In genomic region chr17:78253946-78254672, GRCh38 we compare ENCODE assay signal across 1 cellular context.
A peak's percentile ranks its signal among the peaks of the same experiment; 100 is the strongest.
TF ChIP-seq lines count a peak whose summit lies in the region.

No MANE protein-coding gene starts in this region.

TF ChIP-seq in HepG2, 621 proteins besides CTCF, POLR2A, EP300 and RAD21 (continued from another document and continues in another):
- no peak for TF ChIP-seq KIAA2018 (CRISPR knock-in tag; IDR thresholded peaks at IDR 0.05; ENCODE audit: borderline replicate concordance)
- TF ChIP-seq GABPB1 (CRISPR knock-in tag; IDR thresholded peaks at IDR 0.05), result peak; percentile 93
- TF ChIP-seq ARID5B (CRISPR knock-in tag; IDR thresholded peaks at IDR 0.05), result peak; percentile 49; the same call in 1 of the 2 replicates
- peak; percentile 94 for TF ChIP-seq ARNT2 (CRISPR knock-in tag; IDR thresholded peaks at IDR 0.05; ENCODE audit: low read depth)
- TF ChIP-seq RFX1 (IDR thresholded peaks at IDR 0.05), result no peak
- TF ChIP-seq ZNF775 (CRISPR knock-in tag; IDR thresholded peaks at IDR 0.05; ENCODE audit: borderline replicate concordance), result no peak
- TF ChIP-seq SMC3 (IDR thresholded peaks at IDR 0.05; ENCODE audit: low read length), result no peak
- TF ChIP-seq GZF1 (CRISPR knock-in tag; IDR thresholded peaks at IDR 0.05), result no peak
- TF ChIP-seq CREM (IDR thresholded peaks at IDR 0.05), result peak; percentile 89
- no peak for TF ChIP-seq CREM (CRISPR knock-in tag; IDR thresholded peaks at IDR 0.05)
- peak; percentile 78 for TF ChIP-seq BRF2 (CRISPR knock-in tag; IDR thresholded peaks at IDR 0.05)
- peak; percentile 79; the same call in 1 of the 2 replicates for TF ChIP-seq KMT2A (CRISPR knock-in tag; IDR thresholded peaks at IDR 0.05)
- TF ChIP-seq HNF1B (CRISPR knock-in tag; IDR thresholded peaks at IDR 0.05), result peak; percentile 87
- peak; percentile 97 for TF ChIP-seq BRCA1 (CRISPR knock-in tag; IDR thresholded peaks at IDR 0.05)
- TF ChIP-seq BCL6 (CRISPR knock-in tag; IDR thresholded peaks at IDR 0.05), result peak; percentile 89
- no peak for TF ChIP-seq PBX2 (CRISPR knock-in tag; IDR thresholded peaks at IDR 0.05)
- no peak for TF ChIP-seq ZNF496 (CRISPR knock-in tag; IDR thresholded peaks at IDR 0.05; ENCODE audit: insufficient replicate concordance)
- TF ChIP-seq ZNF230 (CRISPR knock-in tag; IDR thresholded peaks at IDR 0.05), result peak; percentile 71; the same call in 1 of the 2 replicates
- TF ChIP-seq RBM22 (optimal IDR thresholded peaks at IDR 0.05; ENCODE audit: low read length), result no peak
- no peak for TF ChIP-seq CSRNP2 (CRISPR knock-in tag; conservative IDR thresholded peaks at IDR 0.05; ENCODE audit: low read depth)
- no peak for TF ChIP-seq MATR3 (CRISPR knock-in tag; IDR thresholded peaks at IDR 0.05)
- no peak for TF ChIP-seq MBD4 (IDR thresholded peaks at IDR 0.05; ENCODE audit: borderline replicate concordance, low read length)
- peak; percentile 73; the same call in 1 of the 2 replicates for TF ChIP-seq RXRA (CRISPR knock-in tag; IDR thresholded peaks at IDR 0.05)
- no peak for TF ChIP-seq POLR2AphosphoS2 (IDR thresholded peaks at IDR 0.05; ENCODE audit: low read depth, low read length)
- no peak for TF ChIP-seq ZSCAN9 (CRISPR knock-in tag; IDR thresholded peaks at IDR 0.05; ENCODE audit: borderline replicate concordance)
- peak; percentile 87 for TF ChIP-seq ZHX2 (IDR thresholded peaks at IDR 0.05; ENCODE audit: low read depth)
- TF ChIP-seq ZHX2 (CRISPR knock-in tag; IDR thresholded peaks at IDR 0.05; ENCODE audit: borderline replicate concordance), result 0 out of 2 replicates have a peak, but pooled peaks have one; percentile 29
- TF ChIP-seq ZBTB21 (CRISPR knock-in tag; IDR thresholded peaks at IDR 0.05), result no peak
- no peak for TF ChIP-seq MLLT10 (CRISPR knock-in tag; IDR thresholded peaks at IDR 0.05)
- peak; percentile 94 for TF ChIP-seq MAX (IDR thresholded peaks at IDR 0.05)
- peak; percentile 95 for TF ChIP-seq ZNF143 (CRISPR knock-in tag; IDR thresholded peaks at IDR 0.05)
- no peak for TF ChIP-seq JUN (CRISPR knock-in tag; IDR thresholded peaks at IDR 0.05)
- peak; percentile 49 for TF ChIP-seq ASH2L (IDR thresholded peaks at IDR 0.05; ENCODE audit: insufficient read length, low read depth, low read length)
- TF ChIP-seq ZNF367 (CRISPR knock-in tag; IDR thresholded peaks at IDR 0.05; ENCODE audit: borderline replicate concordance), result peak; percentile 40; the same call in 1 of the 2 replicates
